ENCODE assay signal across 1 cellular context in genomic region chr11:864118-864827, GRCh38.
TF ChIP-seq lines count a peak whose summit lies in the region.

No MANE protein-coding gene starts in this region.

TF ChIP-seq in SK-N-SH treated with all-trans-retinoic acid at 6 μM for 48 hours, 23 proteins besides CTCF, POLR2A, EP300 and RAD21 (continued from another document):
- TF ChIP-seq, protein P1, sequence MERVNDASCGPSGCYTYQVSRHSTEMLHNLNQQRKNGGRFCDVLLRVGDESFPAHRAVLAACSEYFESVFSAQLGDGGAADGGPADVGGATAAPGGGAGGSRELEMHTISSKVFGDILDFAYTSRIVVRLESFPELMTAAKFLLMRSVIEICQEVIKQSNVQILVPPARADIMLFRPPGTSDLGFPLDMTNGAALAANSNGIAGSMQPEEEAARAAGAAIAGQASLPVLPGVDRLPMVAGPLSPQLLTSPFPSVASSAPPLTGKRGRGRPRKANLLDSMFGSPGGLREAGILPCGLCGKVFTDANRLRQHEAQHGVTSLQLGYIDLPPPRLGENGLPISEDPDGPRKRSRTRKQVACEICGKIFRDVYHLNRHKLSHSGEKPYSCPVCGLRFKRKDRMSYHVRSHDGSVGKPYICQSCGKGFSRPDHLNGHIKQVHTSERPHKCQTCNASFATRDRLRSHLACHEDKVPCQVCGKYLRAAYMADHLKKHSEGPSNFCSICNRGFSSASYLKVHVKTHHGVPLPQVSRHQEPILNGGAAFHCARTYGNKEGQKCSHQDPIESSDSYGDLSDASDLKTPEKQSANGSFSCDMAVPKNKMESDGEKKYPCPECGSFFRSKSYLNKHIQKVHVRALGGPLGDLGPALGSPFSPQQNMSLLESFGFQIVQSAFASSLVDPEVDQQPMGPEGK (CRISPR knock-in tag; IDR thresholded peaks at IDR 0.05; ENCODE audit: borderline replicate concordance), result no peak
- TF ChIP-seq BACH2 (CRISPR knock-in tag; IDR thresholded peaks at IDR 0.05; ENCODE audit: borderline replicate concordance) (no peak), OSR1 (CRISPR knock-in tag; IDR thresholded peaks at IDR 0.05) (no peak), ZNF70 (CRISPR knock-in tag; IDR thresholded peaks at IDR 0.05) (no peak)
